Comparison of ENCODE assay signal across 8 cellular contexts in genomic region chr1:71081697-71082080, GRCh38.
DNase-seq lines count a peak whose midpoint lies in the region; ATAC-seq lines count a peak whose summit lies in the region.

No MANE protein-coding gene starts in this region.

- peaks cover 14% of the 10 kb centered on the region for H3K36me3 Mint-ChIP-seq in activated naive CD8-positive, alpha-beta T cell

- peak; percentile 5 for DNase-seq in stimulated activated CD4-positive, alpha-beta T cell treated with anti-CD3 and anti-CD28 coated beads, Interleukin-15, amount 100 ng/mL, for 24 hours
- no peak for DNase-seq in stimulated activated CD4-positive, alpha-beta T cell treated with anti-CD3 and anti-CD28 coated beads, Interleukin-12 subunit alpha, Interleukin-12 subunit beta, amount 100 ng/mL, for 4 hours
- DNase-seq in islet precursor cell = peak; percentile 58
- DNase-seq in stimulated activated naive CD8-positive, alpha-beta T cell treated with anti-CD3 and anti-CD28 coated beads, Interleukin-15, amount 100 ng/mL, for 72 hours = peak in 1 of 2 donors; percentile 8
- DNase-seq in HuH-7.5 (ENCODE audit: low spot score) = no peak
- DNase-seq in NCI-H1417 treated with DMSO at 0.1 percent for 48 hours (lab: John Stamatoyannopoulos, UW) = no peak
- no peak for DNase-seq in COLO829 (ENCODE audit: low spot score)

- H3K27me3 Mint-ChIP-seq in activated naive CD8-positive, alpha-beta T cell = peaks cover 8% of the 10 kb centered on the region
- peaks cover 33% of the 10 kb centered on the region for H3K27me3 Mint-ChIP-seq in stimulated activated naive CD8-positive, alpha-beta T cell treated with anti-CD3 and anti-CD28 coated beads, Interleukin-15, amount 100 ng/mL, for 72 hours

- H3K4me1 Mint-ChIP-seq in activated naive CD8-positive, alpha-beta T cell (ENCODE audit: low read depth) = peaks cover 24% of the 10 kb centered on the region
- peaks cover 16% of the 10 kb centered on the region for H3K4me1 Mint-ChIP-seq in stimulated activated naive CD8-positive, alpha-beta T cell treated with anti-CD3 and anti-CD28 coated beads, Interleukin-15, amount 100 ng/mL, for 72 hours

- H3K4me3 Mint-ChIP-seq in activated naive CD8-positive, alpha-beta T cell = peak overlapping the region; percentile 99
- H3K4me3 Mint-ChIP-seq in stimulated activated naive CD8-positive, alpha-beta T cell treated with anti-CD3 and anti-CD28 coated beads, Interleukin-15, amount 100 ng/mL, for 72 hours = peak overlapping the region; percentile 82 to 89

- peak overlapping the region; percentile 89 for H3K27ac Mint-ChIP-seq in activated naive CD8-positive, alpha-beta T cell
- H3K27ac Mint-ChIP-seq in stimulated activated naive CD8-positive, alpha-beta T cell treated with anti-CD3 and anti-CD28 coated beads, Interleukin-15, amount 100 ng/mL, for 72 hours = peak overlapping the region; percentile 74 to 80

- H3K9me3 Mint-ChIP-seq in activated naive CD8-positive, alpha-beta T cell (ENCODE audit: low read depth) = no peaks in the 10 kb centered on the region
- H3K9me3 Mint-ChIP-seq in stimulated activated naive CD8-positive, alpha-beta T cell treated with anti-CD3 and anti-CD28 coated beads, Interleukin-15, amount 100 ng/mL, for 72 hours = peaks cover 5 to 6% of the 10 kb centered on the region in 2 donors

- no peak for ATAC-seq in stimulated activated naive CD8-positive, alpha-beta T cell treated with anti-CD3 and anti-CD28 coated beads, Interleukin-15, amount 100 ng/mL, for 72 hours

Comparison
In these comparisons a context has a peak if more than half of its experiments do, and no peak if none do; other contexts are left out.
1. DNase-seq: peak in stimulated activated CD4-positive, alpha-beta T cell treated with anti-CD3 and anti-CD28 coated beads, Interleukin-15, amount 100 ng/mL, for 24 hours (single experiment) and islet precursor cell (single experiment); none in stimulated activated CD4-positive, alpha-beta T cell treated with anti-CD3 and anti-CD28 coated beads, Interleukin-12 subunit alpha, Interleukin-12 subunit beta, amount 100 ng/mL, for 4 hours (single experiment), HuH-7.5 (single experiment), NCI-H1417 treated with DMSO at 0.1 percent for 48 hours (single experiment) and COLO829 (single experiment).